Comparison of ENCODE assay signal across 20 cellular contexts in genomic region chr5:112854651-112855050, GRCh38. TPM values are rescaled to one million over a fixed set of nuclear protein-coding genes. Genes with fewer than 3 reads are reported as not detected.
DNase-seq lines count a peak whose midpoint lies in the region; ATAC-seq, FAIRE-seq and TF ChIP-seq lines count a peak whose summit lies in the region.
"Had no signal": no experiment of that assay in that cellular context is flagged by ENCODE, and none has a peak within 500 bp of the region (broad histone marks: within the 10 kb centered on the region; RNA-seq: fewer than 3 reads in every experiment).

No MANE protein-coding gene starts in this region.

- H3K4me2 ChIP-seq in astrocyte (ENCODE audit: low read length) = no peak overlapping the region
- H3K4me2 ChIP-seq: BLaER1 had no signal

- no peak overlapping the region for H3K4me3 Mint-ChIP-seq in HFFc6
- no peak overlapping the region for H3K4me3 Mint-ChIP-seq in astrocyte (ENCODE audit: unreplicated experiment)
- H3K4me3 Mint-ChIP-seq: B cell; CD4-positive, CD25-positive, alpha-beta regulatory T cell; CD8-positive, alpha-beta T cell had no signal

- H3K4me1 ChIP-seq in astrocyte (ENCODE audit: insufficient read depth, low read length) (no peaks in the 10 kb centered on the region), foreskin keratinocyte (no peaks in the 10 kb centered on the region)
- H3K4me1 ChIP-seq: BLaER1, Caco-2, HAP-1 had no signal

- H3K9me3 Mint-ChIP-seq in HFFc6 (peaks cover 7% of the 10 kb centered on the region), astrocyte (ENCODE audit: unreplicated experiment) (peaks cover 3% of the 10 kb centered on the region)

- TF ChIP-seq CTCF in HFFc6 (IDR thresholded peaks at IDR 0.05) (peak; percentile 25; the same call in 1 of the 2 replicates), astrocyte (IDR thresholded peaks at IDR 0.05; ENCODE audit: insufficient read depth, low read depth, low read length) (no peak), foreskin keratinocyte (conservative IDR thresholded peaks at IDR 0.05) (peak; percentile 3)

- H3K4me3 ChIP-seq in astrocyte (ENCODE audit: insufficient read depth, low read depth, low read length) = no peak overlapping the region
- H3K4me3 ChIP-seq: BLaER1, HAP-1 had no signal

- no peak for DNase-seq in HFFc6
- no peak for DNase-seq in astrocyte (ENCODE audit: low read depth)
- no peak for DNase-seq in foreskin keratinocyte
- no peak for DNase-seq in activated CD4-positive, alpha-beta T cell treated with anti-CD3 and anti-CD28 coated beads, Interleukin-2, amount 50 U/mL, for 1 hour
- DNase-seq: Caco-2; CD4-positive, CD25-positive, alpha-beta regulatory T cell; CD8-positive, alpha-beta T cell; DMS153; DND-41; GF-D8; GOT3 had no signal

- H3K27ac ChIP-seq in astrocyte (ENCODE audit: low read depth, low read length) (no peak overlapping the region), foreskin keratinocyte (no peak overlapping the region)
- H3K27ac ChIP-seq: BLaER1, C4-2B had no signal

- ATAC-seq in foreskin keratinocyte = no peak
- no peak for ATAC-seq in GM21526 (IDR thresholded peaks at IDR 0.05; ENCODE audit: low FRiP score, unreplicated experiment)
- no peak for ATAC-seq in HG02885 (IDR thresholded peaks at IDR 0.05; ENCODE audit: poor library complexity, unreplicated experiment)
- ATAC-seq: CD8-positive, alpha-beta T cell had no signal

- H3K36me3 ChIP-seq in astrocyte (ENCODE audit: insufficient read depth, low read length) = no peaks in the 10 kb centered on the region
- H3K36me3 ChIP-seq: BLaER1, HAP-1 had no signal

- no peak overlapping the region for H3K9ac ChIP-seq in astrocyte (ENCODE audit: low read length)
- H3K9ac ChIP-seq: BLaER1 had no signal

- no peak overlapping the region for H3K27ac Mint-ChIP-seq in HFFc6
- H3K27ac Mint-ChIP-seq in astrocyte (ENCODE audit: unreplicated experiment) = no peak overlapping the region
- H3K27ac Mint-ChIP-seq: B cell; CD4-positive, CD25-positive, alpha-beta regulatory T cell; CD8-positive, alpha-beta T cell had no signal

- H3K36me3 Mint-ChIP-seq in HFFc6 (ENCODE audit: low read depth) (no peaks in the 10 kb centered on the region), astrocyte (ENCODE audit: low read depth, unreplicated experiment) (no peaks in the 10 kb centered on the region)
- H3K36me3 Mint-ChIP-seq: CD8-positive, alpha-beta T cell had no signal

- H2AFZ ChIP-seq in astrocyte (ENCODE audit: low read depth, low read length) = no peak overlapping the region

- peak; percentile 58 for FAIRE-seq in G401.6 (lab: Jason Lieb, UNC)
- peak; percentile 56 for FAIRE-seq in astrocyte (lab: Jason Lieb, UNC)
- FAIRE-seq: GM18507, H54 had no signal

- H3K4me1 Mint-ChIP-seq in HFFc6 (ENCODE audit: low read depth) = no peaks in the 10 kb centered on the region
- peaks cover 1% of the 10 kb centered on the region for H3K4me1 Mint-ChIP-seq in astrocyte (ENCODE audit: low read depth, unreplicated experiment)

- H3K27me3 ChIP-seq in astrocyte (ENCODE audit: insufficient read depth, low read length) (peaks cover 2% of the 10 kb centered on the region), foreskin keratinocyte (peaks cover 13% of the 10 kb centered on the region)
- H3K27me3 ChIP-seq: BLaER1 had no signal

- no peaks in the 10 kb centered on the region for H4K20me1 ChIP-seq in astrocyte (ENCODE audit: insufficient read depth, low read length)
- H4K20me1 ChIP-seq: BLaER1 had no signal

- H3K27me3 Mint-ChIP-seq in HFFc6 (ENCODE audit: insufficient read depth) (peaks cover 8% of the 10 kb centered on the region), astrocyte (ENCODE audit: low read depth, unreplicated experiment) (no peaks in the 10 kb centered on the region)

- no peaks in the 10 kb centered on the region for H3K9me3 ChIP-seq in astrocyte (ENCODE audit: insufficient read depth, low read depth, low read length)
- H3K9me3 ChIP-seq: HAP-1 had no signal

- no peaks in the 10 kb centered on the region for H3K79me2 ChIP-seq in astrocyte (ENCODE audit: insufficient read depth, low read length)

RNA-seq across cellular contexts. Expression of gene SRP19, which starts 6.4 kb away (rescaled TPM):
- total RNA-seq in HFFc6 (2021; fragmentation: NEBNext Ultra II Directional; extraction: Animal tissue kit (Norgen Biotek cat#: 25700)) = 10 to 100 TPM; 53.8 to 69.5 (median 58.9) TPM
- total RNA-seq in astrocyte (73.1 and 73.5 TPM in 2 replicates), foreskin keratinocyte (93.1 and 95.7 TPM in 2 replicates)
- polyA plus RNA-seq in foreskin keratinocyte = 105 and 113 TPM in 2 replicates
